In genomic region chr3:126568776-126569342, GRCh38 we compare ENCODE assay signal across 17 cellular contexts. TPM values are rescaled to one million over a fixed set of nuclear protein-coding genes. Genes with fewer than 3 reads are reported as not detected.
A peak's percentile ranks its signal among the peaks of the same experiment; 100 is the strongest.
DNase-seq lines count a peak whose midpoint lies in the region; ATAC-seq, FAIRE-seq and TF ChIP-seq lines count a peak whose summit lies in the region.
"Had no signal": no experiment of that assay in that cellular context is flagged by ENCODE, and none has a peak within 500 bp of the region (broad histone marks: within the 10 kb centered on the region; RNA-seq: fewer than 3 reads in every experiment).

No MANE protein-coding gene starts in this region.

- no peak for TF ChIP-seq POLR2A in H1 (IDR thresholded peaks at IDR 0.05; ENCODE audit: control extremely low read depth in 1 of 2, low read depth in 2 of 2, low read length in 2 of 2)

- H3K9me3 ChIP-seq in H1 (ENCODE audit: insufficient read depth in 2 of 2, low read depth in 1 of 2, low read length in 1 of 2) = no peaks in the 10 kb centered on the region
- H3K9me3 ChIP-seq in neuronal stem cell (replicated peaks in 1 of 2; ENCODE audit: control insufficient read depth in 2 of 2, insufficient read depth in 1 of 2, low read depth in 1 of 2, low read length in 2 of 2) = peaks cover 0 to 1% of the 10 kb centered on the region in 2 donors

- H2BK15ac ChIP-seq in H1 (ENCODE audit: low read length) = no peak overlapping the region
- no peak overlapping the region for H2BK15ac ChIP-seq in neuronal stem cell (ENCODE audit: low read length)

- H2BK12ac ChIP-seq in H1 (ENCODE audit: low read depth, low read length) (no peak overlapping the region), neuronal stem cell (ENCODE audit: low read length) (no peak overlapping the region)

- H4K5ac ChIP-seq in H1 (ENCODE audit: insufficient read length, low read depth, low read length) = no peak overlapping the region

- H3K18ac ChIP-seq in H1 (ENCODE audit: extremely low read depth, low read length) (no peak overlapping the region), neuronal stem cell (ENCODE audit: low read length) (peak overlapping the region; percentile 65)

- no peak for TF ChIP-seq EP300 in H1 (IDR thresholded peaks at IDR 0.05; ENCODE audit: borderline replicate concordance in 1 of 2, low read depth in 2 of 2, low read length in 2 of 2)

- H4K8ac ChIP-seq in H1 (ENCODE audit: extremely low read depth, insufficient read depth, low read length) (no peak overlapping the region), neuronal stem cell (ENCODE audit: low read depth, low read length) (no peak overlapping the region)

- no peaks in the 10 kb centered on the region for H3K36me3 Mint-ChIP-seq in activated naive CD8-positive, alpha-beta T cell treated with anti-CD3 and anti-CD28 coated beads, Interleukin-2, amount 50 U/mL, for 24 hours (ENCODE audit: low read depth)

- WGBS in H1 (ENCODE audit: extremely low coverage in 1 of 2, insufficient coverage in 1 of 2, insufficient read length in 1 of 2, insufficient replicate concordance in 2 of 2, low coverage in 1 of 2, low lambda C conversion rate in 2 of 2, missing lambda C conversion rate in 1 of 2), 2 experiments = 79% methylated on average over 3 of the region's 3 CpGs; no CpG with 5 or more reads in 1 of the 2 experiments
- no CpG with 5 or more reads among the region's 3 CpGs for WGBS in neuronal stem cell (ENCODE audit: extremely low coverage in 2 of 2, insufficient read length in 2 of 2, insufficient replicate concordance in 1 of 2), 2 donors

- H3K14ac ChIP-seq in H1 (ENCODE audit: insufficient read length) (no peak overlapping the region), neuronal stem cell (ENCODE audit: low read length) (peak overlapping the region; percentile 76)

- TF ChIP-seq CTCF in H1 (IDR thresholded peaks at IDR 0.05; ENCODE audit: control extremely low read depth in 1 of 3, insufficient read depth in 1 of 3, low read depth in 1 of 3, low read length in 3 of 3) = no peak

- H3K36me3 ChIP-seq in H1 (ENCODE audit: control insufficient read depth in 2 of 4, insufficient read depth in 4 of 4, low read length in 3 of 4) = no peaks in the 10 kb centered on the region
- H3K36me3 ChIP-seq in neuronal stem cell (replicated peaks in 1 of 2; ENCODE audit: control insufficient read depth in 2 of 2, insufficient read depth in 2 of 2, low read length in 2 of 2) = no peaks in the 10 kb centered on the region

- H3K4me1 ChIP-seq in H1 (replicated peaks in 1 of 4; ENCODE audit: control insufficient read depth in 3 of 4, insufficient read depth in 4 of 4, low read length in 3 of 4) = peaks cover 0 to 4% (median 1%) of the 10 kb centered on the region in 4 experiments; a peak in 2 of 7 replicates
- peaks cover 3 to 12% of the 10 kb centered on the region in 2 donors for H3K4me1 ChIP-seq in neuronal stem cell (ENCODE audit: control insufficient read depth in 2 of 2, insufficient read depth in 1 of 2, low read depth in 1 of 2, low read length in 2 of 2)

- no peak overlapping the region for H3K4ac ChIP-seq in H1 (replicated peaks; ENCODE audit: insufficient read length, low read depth, low read length)
- no peak overlapping the region for H3K4ac ChIP-seq in neuronal stem cell (ENCODE audit: low read length)

- POLR2A ChIA-PET in H1 (lab: Charles Lee; ENCODE audit: partially characterized antibody) = no interaction called here

- H2BK5ac ChIP-seq in H1 (ENCODE audit: low read depth, low read length) (no peak overlapping the region), neuronal stem cell (ENCODE audit: low read length) (no peak overlapping the region)

- no peak overlapping the region for H3K4me3 Mint-ChIP-seq in activated naive CD8-positive, alpha-beta T cell treated with anti-CD3 and anti-CD28 coated beads, Interleukin-2, amount 50 U/mL, for 24 hours
- H3K4me3 Mint-ChIP-seq: CD4-positive, alpha-beta T cell had no signal

- H4K91ac ChIP-seq in H1 (replicated peaks; ENCODE audit: insufficient read length, low read length) = peak overlapping the region; percentile 37
- no peak overlapping the region for H4K91ac ChIP-seq in neuronal stem cell (ENCODE audit: low read depth, low read length, poor library complexity)

- H3K27me3 ChIP-seq in H1 (replicated peaks in 1 of 4; ENCODE audit: control insufficient read depth in 3 of 4, extremely low read depth in 1 of 4, insufficient read depth in 3 of 4, low read length in 3 of 4) (no peaks in the 10 kb centered on the region; a peak in 1 of 7 replicates), neuronal stem cell (ENCODE audit: control insufficient read depth in 3 of 3, insufficient read depth in 3 of 3, low read depth in 1 of 3, low read length in 3 of 3) (peaks cover 0 to 10% (median 0%) of the 10 kb centered on the region in 3 experiments)

- H3K23ac ChIP-seq in H1 (ENCODE audit: insufficient read length) (no peak overlapping the region), neuronal stem cell (ENCODE audit: low read depth, low read length, poor library complexity) (no peak overlapping the region)

- H2AFZ ChIP-seq in H1 (ENCODE audit: low read length) = no peak overlapping the region
- peak overlapping the region; percentile 51 for H2AFZ ChIP-seq in neuronal stem cell (ENCODE audit: low read length)

- H2BK20ac ChIP-seq in H1 (ENCODE audit: low read length) = no peak overlapping the region

- H3K79me2 ChIP-seq in H1 (ENCODE audit: control insufficient read depth in 1 of 2, insufficient read depth in 2 of 2, low read length in 2 of 2) = no peaks in the 10 kb centered on the region

- peak; percentile 50 for DNase-seq in activated CD8-positive, alpha-beta memory T cell treated with anti-CD3 and anti-CD28 coated beads for 24 hours
- no peak for DNase-seq in activated CD8-positive, alpha-beta memory T cell treated with anti-CD3 and anti-CD28 coated beads, Interleukin-2, amount 50 U/mL, for 48 hours
- DNase-seq in GM03348 (ENCODE audit: low spot score) (peak; percentile 5), H1 (ENCODE audit: low read depth in 1 of 2, low spot score in 2 of 2) (no peak), neuronal stem cell (ENCODE audit: low spot score) (no peak)
- no peak for DNase-seq in activated naive CD8-positive, alpha-beta T cell treated with anti-CD3 and anti-CD28 coated beads, Interleukin-2, amount 50 U/mL, for 24 hours
- DNase-seq: 8988T; Calu3; CD4-positive, alpha-beta T cell; DMS 273 treated with DMSO at 0.1 percent for 48 hours had no signal

- no peak for TF ChIP-seq RAD21 in H1 (IDR thresholded peaks at IDR 0.05 in 1 of 2, conservative IDR thresholded peaks at IDR 0.05 in 1 of 2; ENCODE audit: low read depth in 2 of 2, low read length in 2 of 2)

- no peak overlapping the region for H2BK120ac ChIP-seq in H1 (replicated peaks; ENCODE audit: low read depth, low read length)
- H2BK120ac ChIP-seq in neuronal stem cell (ENCODE audit: low read depth, low read length) = no peak overlapping the region

- no peaks in the 10 kb centered on the region for H3K9me3 Mint-ChIP-seq in activated naive CD8-positive, alpha-beta T cell treated with anti-CD3 and anti-CD28 coated beads, Interleukin-2, amount 50 U/mL, for 24 hours
- H3K9me3 Mint-ChIP-seq: CD4-positive, alpha-beta T cell had no signal

- H3K4me1 Mint-ChIP-seq in activated naive CD8-positive, alpha-beta T cell treated with anti-CD3 and anti-CD28 coated beads, Interleukin-2, amount 50 U/mL, for 24 hours = no peaks in the 10 kb centered on the region

- no peak for ATAC-seq in activated naive CD8-positive, alpha-beta T cell treated with anti-CD3 and anti-CD28 coated beads, Interleukin-2, amount 50 U/mL, for 24 hours
- ATAC-seq in GM19023 (IDR thresholded peaks at IDR 0.05; ENCODE audit: unreplicated experiment) (no peak), HG02610 (IDR thresholded peaks at IDR 0.05; ENCODE audit: unreplicated experiment) (no peak)

- H3K27ac ChIP-seq in H1 (ENCODE audit: low read depth, low read length) (no peak overlapping the region), neuronal stem cell (replicated peaks; ENCODE audit: low read length) (no peak overlapping the region)

- no peak overlapping the region for H2AK5ac ChIP-seq in H1 (ENCODE audit: low read depth, low read length)
- H2AK5ac ChIP-seq in neuronal stem cell (ENCODE audit: low read depth, low read length) = peak overlapping the region; percentile 25

- H3K4me2 ChIP-seq in H1 (ENCODE audit: insufficient read depth in 1 of 2, low read depth in 2 of 2, low read length in 2 of 2) = no peak overlapping the region
- no peak overlapping the region for H3K4me2 ChIP-seq in neuronal stem cell (ENCODE audit: insufficient read depth, low read length, poor library complexity, severe bottlenecking)

- FAIRE-seq in H1 (lab: Jason Lieb, UNC) = no peak
- FAIRE-seq: GM12891, GM19239, H54 had no signal

- H3K9ac ChIP-seq in H1 (replicated peaks in 1 of 4; ENCODE audit: extremely low read depth in 1 of 4, low read depth in 3 of 4, low read length in 3 of 4) = no peak overlapping the region
- H3K9ac ChIP-seq in neuronal stem cell (ENCODE audit: low read depth, low read length, poor library complexity) = no peak overlapping the region

- H4K20me1 ChIP-seq in H1 (replicated peaks in 1 of 2; ENCODE audit: control insufficient read depth in 1 of 2, insufficient read depth in 2 of 2, low read length in 2 of 2) = no peaks in the 10 kb centered on the region

- CTCF ChIA-PET in H1 (lab: Charles Lee; ENCODE audit: partially characterized antibody) = interaction anchor here (1.1 to 2.3 kb wide), 7 partner anchors 10 to 79 kb away, joined by 4 to 8 read pairs (median 6); no protein-coding TSS in a partner anchor

- H3K79me1 ChIP-seq in H1 (ENCODE audit: low read depth, low read length) (no peaks in the 10 kb centered on the region), neuronal stem cell (ENCODE audit: low read depth, low read length) (no peaks in the 10 kb centered on the region)

- H3K23me2 ChIP-seq in H1 (ENCODE audit: low read depth, low read length) = no peaks in the 10 kb centered on the region

- H3K27me3 Mint-ChIP-seq in activated naive CD8-positive, alpha-beta T cell treated with anti-CD3 and anti-CD28 coated beads, Interleukin-2, amount 50 U/mL, for 24 hours = peaks cover 2% of the 10 kb centered on the region

- H3K4me3 ChIP-seq in H1 (ENCODE audit: extremely low read depth in 1 of 4, insufficient read depth in 2 of 4, low read depth in 3 of 4, low read length in 4 of 4) = no peak overlapping the region
- no peak overlapping the region for H3K4me3 ChIP-seq in neuronal stem cell (ENCODE audit: low read length in 2 of 2)

- H3K27ac Mint-ChIP-seq in activated naive CD8-positive, alpha-beta T cell treated with anti-CD3 and anti-CD28 coated beads, Interleukin-2, amount 50 U/mL, for 24 hours = no peak overlapping the region
- H3K27ac Mint-ChIP-seq: CD4-positive, alpha-beta T cell had no signal

- H3K56ac ChIP-seq in H1 (replicated peaks; ENCODE audit: insufficient read length, low read depth, low read length) = no peak overlapping the region

RNA-seq across cellular contexts. Expression of gene C3orf22, which starts 10.1 kb away (rescaled TPM):
- total RNA-seq in H1 (2021; fragmentation: NEBNext Ultra II Directional; extraction: Animal tissue kit (Norgen Biotek cat#: 25700)) = not detected in 2 replicates
- not detected in 2 replicates for polyA plus RNA-seq in H1 (2011; rRNA removed)
- polyA plus RNA-seq in H1 (2011; cell fraction: cytosol; rRNA removed) = not detected
- polyA plus RNA-seq in H1 (2011; cell fraction: nucleus; rRNA removed) = not detected
- polyA plus RNA-seq in H1 (2012, experiment 1 of 2) = not detected in 4 replicates
- polyA plus RNA-seq in H1 (2012, experiment 2 of 2) = not detected
- polyA plus RNA-seq in H1 (2013, experiment 1 of 2) = not detected
- not detected for polyA plus RNA-seq in H1 (2013, experiment 2 of 2)
- polyA minus RNA-seq in H1 (2011; rRNA and poly(A)+ RNA removed) = not detected in 2 replicates
- polyA minus RNA-seq in H1 (2011; cell fraction: cytosol; rRNA and poly(A)+ RNA removed) = not detected
- polyA minus RNA-seq in H1 (2011; cell fraction: nucleus; rRNA and poly(A)+ RNA removed) = not detected
- 0.03 TPM for polyA plus RNA-seq in neuronal stem cell (2013, experiment 1 of 2)
- polyA plus RNA-seq in neuronal stem cell (2013, experiment 2 of 2) = not detected
- total RNA-seq: Calu3; CD4-positive, alpha-beta T cell; Daoy; HT1080 had no signal

RNA-seq across cellular contexts. Expression of gene CHST13, which starts 44.9 kb away (rescaled TPM):
- 5.4 and 5.9 TPM in 2 replicates for total RNA-seq in H1 (2021; fragmentation: NEBNext Ultra II Directional; extraction: Animal tissue kit (Norgen Biotek cat#: 25700))
- polyA plus RNA-seq in H1 (2011; rRNA removed) = 11.7 and 15.6 TPM in 2 replicates
- polyA plus RNA-seq in H1 (2011; cell fraction: cytosol; rRNA removed) = 7.5 TPM
- polyA plus RNA-seq in H1 (2011; cell fraction: nucleus; rRNA removed) = 7.6 TPM
- polyA plus RNA-seq in H1 (2012, experiment 1 of 2) = 2.1 to 6.2 TPM (median 5.1 TPM) in 4 replicates
- 5.3 TPM for polyA plus RNA-seq in H1 (2012, experiment 2 of 2)
- polyA plus RNA-seq in H1 (2013, experiment 1 of 2) = 9.0 TPM
- polyA plus RNA-seq in H1 (2013, experiment 2 of 2) = 9.3 TPM
- polyA minus RNA-seq in H1 (2011; rRNA and poly(A)+ RNA removed) = 0.22 and 0.57 TPM in 2 replicates
- 4.1 TPM for polyA minus RNA-seq in H1 (2011; cell fraction: cytosol; rRNA and poly(A)+ RNA removed)
- polyA minus RNA-seq in H1 (2011; cell fraction: nucleus; rRNA and poly(A)+ RNA removed) = 2.8 TPM
- polyA plus RNA-seq in neuronal stem cell (2013, experiment 1 of 2) = 1.4 TPM
- polyA plus RNA-seq in neuronal stem cell (2013, experiment 2 of 2) = 1.6 TPM
- total RNA-seq: CD4-positive, alpha-beta T cell; Daoy; HT1080 had no signal

RNA-seq across cellular contexts. Expression of gene UROC1, which starts 51.3 kb away (rescaled TPM):
- not detected in 2 replicates for total RNA-seq in H1 (2021; fragmentation: NEBNext Ultra II Directional; extraction: Animal tissue kit (Norgen Biotek cat#: 25700))
- 0.03 and 0.09 TPM in 2 replicates for polyA plus RNA-seq in H1 (2011; rRNA removed)
- 0.05 TPM for polyA plus RNA-seq in H1 (2011; cell fraction: cytosol; rRNA removed)
- polyA plus RNA-seq in H1 (2011; cell fraction: nucleus; rRNA removed) = 0.10 TPM
- 0.05 TPM in 2 of 4 replicates, not detected in the others for polyA plus RNA-seq in H1 (2012, experiment 1 of 2)
- polyA plus RNA-seq in H1 (2012, experiment 2 of 2) = not detected
- polyA plus RNA-seq in H1 (2013, experiment 1 of 2) = not detected
- 0.04 TPM for polyA plus RNA-seq in H1 (2013, experiment 2 of 2)
- 0.05 TPM in 1 of 2 replicates, not detected in the other for polyA minus RNA-seq in H1 (2011; rRNA and poly(A)+ RNA removed)
- polyA minus RNA-seq in H1 (2011; cell fraction: cytosol; rRNA and poly(A)+ RNA removed) = not detected
- polyA minus RNA-seq in H1 (2011; cell fraction: nucleus; rRNA and poly(A)+ RNA removed) = not detected
- not detected for polyA plus RNA-seq in neuronal stem cell (2013, experiment 1 of 2)
- polyA plus RNA-seq in neuronal stem cell (2013, experiment 2 of 2) = 0.03 TPM
- total RNA-seq: Calu3; CD4-positive, alpha-beta T cell; Daoy had no signal

Comparison
In these comparisons a context has a peak if more than half of its experiments do, and no peak if none do; other contexts are left out.
1. DNase-seq: peak in activated CD8-positive, alpha-beta memory T cell treated with anti-CD3 and anti-CD28 coated beads for 24 hours (single experiment) and GM03348 (single experiment); none in activated CD8-positive, alpha-beta memory T cell treated with anti-CD3 and anti-CD28 coated beads, Interleukin-2, amount 50 U/mL, for 48 hours (single experiment), H1 (0 of 2), neuronal stem cell (single experiment) and activated naive CD8-positive, alpha-beta T cell treated with anti-CD3 and anti-CD28 coated beads, Interleukin-2, amount 50 U/mL, for 24 hours (single experiment).